ENCODE assay signal across 2 cellular contexts in the genomic region with DNA sequence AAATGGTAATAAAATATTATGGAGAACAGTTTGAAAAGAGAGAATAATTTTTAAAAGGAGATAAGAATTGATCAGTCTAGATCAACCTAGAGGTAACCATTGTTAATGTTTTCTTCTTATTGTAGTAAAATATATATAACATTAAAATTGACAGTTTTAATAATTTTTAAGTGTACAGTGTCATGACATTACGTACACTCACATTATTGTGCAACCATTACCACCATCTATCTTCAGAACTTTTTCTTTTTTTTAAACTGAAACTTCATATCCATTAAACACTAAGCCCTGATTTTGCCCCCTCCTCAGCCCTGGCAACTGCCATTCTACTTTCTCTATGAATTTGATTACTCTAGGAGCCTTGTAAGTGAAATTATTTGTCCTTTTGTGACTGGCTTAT.
TF ChIP-seq lines count a peak whose summit lies in the region.

No MANE protein-coding gene starts in this region.

TF ChIP-seq in IMR-90, 13 proteins besides CTCF, POLR2A, EP300 and RAD21 (continued from another document):
- TF ChIP-seq MAZ (IDR thresholded peaks at IDR 0.05; ENCODE audit: borderline replicate concordance, low read depth, low read length) (no peak), CEBPB (IDR thresholded peaks at IDR 0.05; ENCODE audit: low read depth, low read length) (0 out of 2 replicates have a peak, but pooled peaks have one; percentile 41)

TF ChIP-seq in liver, 16 proteins besides CTCF, POLR2A, EP300 and RAD21 (continued from another document):
- TF ChIP-seq ZBTB33 (IDR thresholded peaks at IDR 0.05) (no peak), YY1 (IDR thresholded peaks at IDR 0.05) (no peak), TAF1 (conservative IDR thresholded peaks at IDR 0.05) (no peak), HNF4A (conservative IDR thresholded peaks at IDR 0.05) (no peak), GABPA (IDR thresholded peaks at IDR 0.05 in 1 of 2, conservative IDR thresholded peaks at IDR 0.05 in 1 of 2) (no peak), SP1 (IDR thresholded peaks at IDR 0.05) (no peak)
- TF ChIP-seq, protein P1, sequence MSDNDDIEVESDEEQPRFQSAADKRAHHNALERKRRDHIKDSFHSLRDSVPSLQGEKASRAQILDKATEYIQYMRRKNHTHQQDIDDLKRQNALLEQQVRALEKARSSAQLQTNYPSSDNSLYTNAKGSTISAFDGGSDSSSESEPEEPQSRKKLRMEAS (IDR thresholded peaks at IDR 0.05): no peak
- TF ChIP-seq, protein P2, sequence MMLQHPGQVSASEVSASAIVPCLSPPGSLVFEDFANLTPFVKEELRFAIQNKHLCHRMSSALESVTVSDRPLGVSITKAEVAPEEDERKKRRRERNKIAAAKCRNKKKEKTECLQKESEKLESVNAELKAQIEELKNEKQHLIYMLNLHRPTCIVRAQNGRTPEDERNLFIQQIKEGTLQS (IDR thresholded peaks at IDR 0.05): no peak
